ENCODE assay signal across 8 cellular contexts in the genomic region with DNA sequence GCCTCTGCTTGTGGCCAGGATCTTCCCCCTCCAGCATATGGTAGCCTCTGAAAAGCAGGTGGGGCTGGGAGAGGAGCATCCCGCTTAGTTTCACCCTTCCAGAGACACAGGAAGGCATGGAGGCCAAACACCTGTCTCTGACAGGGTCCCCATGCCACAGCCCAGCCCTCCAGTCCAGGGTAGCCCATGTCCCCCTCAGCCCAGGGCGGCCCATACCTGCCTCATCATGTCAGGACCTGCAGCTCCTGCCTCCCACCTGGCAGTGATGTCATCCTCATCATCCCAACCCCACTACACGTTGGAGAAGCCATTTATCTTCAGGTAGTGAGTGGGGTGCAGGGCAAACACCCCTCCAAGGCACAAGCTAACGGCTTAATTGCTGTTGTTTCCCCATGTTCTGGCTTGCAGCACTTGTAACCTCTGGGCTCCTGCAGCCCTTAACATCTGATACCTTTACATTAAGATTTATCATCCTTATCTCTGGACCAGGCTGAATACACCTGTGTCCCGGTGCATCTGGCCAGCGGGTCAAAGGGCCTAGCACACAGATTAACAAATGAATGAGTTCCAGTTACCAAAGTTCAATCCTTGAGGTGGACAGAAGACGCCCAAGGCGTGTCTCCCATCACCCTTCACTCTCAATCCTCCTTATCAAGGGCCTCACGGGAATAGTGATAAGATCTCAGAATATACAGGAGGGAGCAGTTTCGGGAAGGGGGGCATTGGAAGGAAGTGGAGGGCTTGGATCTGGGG. TPM values are rescaled to one million over a fixed set of nuclear protein-coding genes. Genes with fewer than 3 reads are reported as not detected.
DNase-seq lines count a peak whose midpoint lies in the region; ATAC-seq and TF ChIP-seq lines count a peak whose summit lies in the region.

No MANE protein-coding gene starts in this region.

- H3K4me3 Mint-ChIP-seq in endothelial cell (ENCODE audit: unreplicated experiment) = peak overlapping the region; percentile 98

- H3K9me2 ChIP-seq in DOHH2 (replicated peaks; ENCODE audit: control insufficient read depth, low read length) = no peaks in the 10 kb centered on the region

- no peak overlapping the region for H3K27ac Mint-ChIP-seq in endothelial cell (ENCODE audit: unreplicated experiment)

- H4K20me1 ChIP-seq in DOHH2 (ENCODE audit: control insufficient read depth, insufficient read depth, low read depth, low read length) (no peaks in the 10 kb centered on the region), OCI-LY3 (ENCODE audit: insufficient read depth, low read length) (no peaks in the 10 kb centered on the region)

- intact Hi-C loops in ovary (cut with DNase I) = loop anchor here in 1 of 4 donors (10.0 kb wide), 1 partner anchor 259 kb away; no protein-coding TSS in a partner anchor

- H3K4me1 ChIP-seq in DOHH2 (ENCODE audit: control insufficient read depth, low read length) = peaks cover 13% of the 10 kb centered on the region
- H3K4me1 ChIP-seq in OCI-LY3 (ENCODE audit: low read length) = peaks cover 12% of the 10 kb centered on the region
- peaks cover 9% of the 10 kb centered on the region for H3K4me1 ChIP-seq in ovary (ENCODE audit: insufficient read depth)

- H3K79me2 ChIP-seq in DOHH2 (ENCODE audit: control insufficient read depth, low read length) (no peaks in the 10 kb centered on the region), OCI-LY3 (ENCODE audit: low read length) (no peaks in the 10 kb centered on the region)

- 0 out of 2 replicates have a peak, but pooled peaks cover under 1% of the 10 kb centered on the region for H3K9me3 ChIP-seq in DOHH2 (ENCODE audit: control insufficient read depth, insufficient read depth, low read length)
- no peaks in the 10 kb centered on the region for H3K9me3 ChIP-seq in OCI-LY3 (ENCODE audit: insufficient read depth, low read length)
- H3K9me3 ChIP-seq in ovary = no peaks in the 10 kb centered on the region

- H3K36me3 ChIP-seq in DOHH2 (ENCODE audit: control insufficient read depth, low read length) (peaks cover under 1% of the 10 kb centered on the region; the same call in 1 of the 2 replicates), OCI-LY3 (replicated peaks; ENCODE audit: low read depth, low read length) (peaks cover 5% of the 10 kb centered on the region), ovary (no peaks in the 10 kb centered on the region)

- H3K27ac ChIP-seq in DOHH2 (ENCODE audit: low read depth, low read length) = no peak overlapping the region
- H3K27ac ChIP-seq in OCI-LY3 (ENCODE audit: low read length) = no peak overlapping the region
- H3K27ac ChIP-seq in ovary = no peak overlapping the region

- peaks cover 13% of the 10 kb centered on the region for H3K36me3 Mint-ChIP-seq in endothelial cell (ENCODE audit: low read depth, unreplicated experiment)

- peaks cover 7% of the 10 kb centered on the region for H3K9me3 Mint-ChIP-seq in endothelial cell (ENCODE audit: unreplicated experiment)

- H3K4me3 ChIP-seq in DOHH2 (ENCODE audit: low read length) (peak overlapping the region; percentile 92), OCI-LY3 (ENCODE audit: low read length) (peak overlapping the region; percentile 85), ovary (peak overlapping the region; percentile 63)

- peak overlapping the region; percentile 73 for H3K9ac ChIP-seq in OCI-LY3 (ENCODE audit: low read length)

- peak overlapping the region; percentile 88 for H3K4me2 ChIP-seq in DOHH2 (ENCODE audit: low read length)
- peak overlapping the region; percentile 86 for H3K4me2 ChIP-seq in OCI-LY3 (ENCODE audit: low read length)

- H3K27me3 Mint-ChIP-seq in endothelial cell (ENCODE audit: unreplicated experiment) = peaks cover 19% of the 10 kb centered on the region

- H3K27me3 ChIP-seq in DOHH2 (ENCODE audit: control insufficient read depth, low read length) = no peaks in the 10 kb centered on the region
- no peaks in the 10 kb centered on the region for H3K27me3 ChIP-seq in OCI-LY3 (ENCODE audit: low read depth, low read length)
- no peaks in the 10 kb centered on the region for H3K27me3 ChIP-seq in ovary

- H2AFZ ChIP-seq in OCI-LY3 (ENCODE audit: low read depth, low read length) = peak overlapping the region; percentile 79; the same call in 1 of the 2 replicates

- TF ChIP-seq CTCF in DOHH2 (IDR thresholded peaks at IDR 0.05; ENCODE audit: low read depth, low read length, poor library complexity, severe bottlenecking) = no peak
- no peak for TF ChIP-seq CTCF in OCI-LY3 (IDR thresholded peaks at IDR 0.05; ENCODE audit: low read depth, low read length)
- TF ChIP-seq CTCF in endothelial cell (IDR thresholded peaks at IDR 0.05; ENCODE audit: unreplicated experiment) = no peak
- no peak for TF ChIP-seq CTCF in ovary (IDR thresholded peaks at IDR 0.05)

- TF ChIP-seq EP300 in ovary (IDR thresholded peaks at IDR 0.05) = no peak

- H3F3A ChIP-seq in DOHH2 (ENCODE audit: control insufficient read depth, insufficient read depth) = 0 out of 2 replicates have a peak, but pooled peaks cover 3% of the 10 kb centered on the region

- peaks cover 13% of the 10 kb centered on the region for H3K4me1 Mint-ChIP-seq in endothelial cell (ENCODE audit: unreplicated experiment)

- TF ChIP-seq POLR2A in ovary (IDR thresholded peaks at IDR 0.05) = no peak

- DNase-seq in endothelial cell (ENCODE audit: low spot score) = no peak
- DNase-seq in ovary = no peak
- no peak for DNase-seq in activated gamma-delta T cell treated with Interleukin-2 at 50 U/mL for 16 hours
- no peak for DNase-seq in NCI-H510A (lab: John Stamatoyannopoulos, UW)
- DNase-seq in NCI-H1436 treated with DMSO at 0.1 percent for 48 hours (lab: John Stamatoyannopoulos, UW) = no peak

- no peak for ATAC-seq in GM18873 (IDR thresholded peaks at IDR 0.05; ENCODE audit: low FRiP score, unreplicated experiment)

- 26 to 30% (median 29%) methylated on average over 10 of the region's 10 CpGs for WGBS in ovary, 3 donors

RNA-seq across cellular contexts. Expression of gene ZNF175, which starts 22.2 kb away (rescaled TPM):
- total RNA-seq in endothelial cell (ENCODE audit: unreplicated experiment) (18.3 TPM), ovary (10 to 100 TPM in 5 of 7 donors, 1 to 10 TPM in 2; 4.3 to 17.3 (median 13.1) TPM)
- 10 to 100 TPM in 1 of 2 donors, 1 to 10 TPM in 1; 5.4 to 12.3 TPM for polyA plus RNA-seq in ovary

RNA-seq across cellular contexts. Expression of gene SIGLEC5, which starts 36.9 kb away (rescaled TPM):
- total RNA-seq in endothelial cell (ENCODE audit: unreplicated experiment) (not detected), ovary (under 1 TPM in 4 of 7 donors, not detected in 3; 0.13 to 0.69 (median 0.56) TPM)
- under 1 TPM in 1 of 2 donors, not detected in 1; 0.13 TPM for polyA plus RNA-seq in ovary

RNA-seq across cellular contexts. Expression of gene SIGLEC14, which starts 53.3 kb away (rescaled TPM):
- total RNA-seq in endothelial cell (ENCODE audit: unreplicated experiment) = 0.21 TPM
- total RNA-seq in ovary = 1 to 10 TPM in 3 of 7 donors, under 1 TPM in 3, not detected in 1; 0.11 to 4.1 (median 1.0) TPM
- polyA plus RNA-seq in ovary = under 1 TPM in 1 of 2 donors, not detected in 1; 0.27 TPM
